24 cellular contexts compared by ENCODE assay signal in the genomic region with DNA sequence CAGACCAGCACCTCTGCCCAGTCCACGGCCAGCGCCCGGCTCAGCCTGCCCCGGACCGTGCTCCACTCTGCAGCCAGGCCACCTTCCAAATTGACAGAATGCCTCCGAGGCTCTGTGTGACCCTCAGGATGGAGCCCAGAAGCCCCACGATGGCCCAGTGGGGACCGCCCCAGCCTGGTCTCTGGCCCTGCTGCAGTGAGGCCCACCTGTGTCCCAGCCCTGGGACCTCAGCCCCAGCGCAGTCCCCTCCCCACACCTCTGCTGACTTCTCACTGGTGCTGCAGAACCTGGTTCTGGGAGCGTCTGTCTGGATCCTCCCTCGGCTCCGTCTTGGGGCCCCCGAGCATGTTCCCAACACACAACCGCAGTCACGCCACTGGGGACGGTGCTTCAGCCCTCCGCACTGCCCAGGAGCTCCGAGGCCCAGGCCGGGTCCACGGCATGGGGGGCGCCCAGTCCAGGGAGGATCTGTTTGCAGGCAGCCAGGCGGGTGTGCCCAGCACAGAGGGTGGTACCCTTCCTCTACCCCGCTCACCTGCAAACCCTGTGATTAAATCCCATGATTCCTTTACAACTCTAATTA.
"Had no signal": no experiment of that assay in that cellular context is flagged by ENCODE, and none has a peak within 500 bp of the region (broad histone marks: within the 10 kb centered on the region; RNA-seq: fewer than 3 reads in every experiment).

No MANE protein-coding gene starts in this region.

- H3K27me3 ChIP-seq: adrenal gland, dorsolateral prefrontal cortex, left lung, ovary, transverse colon, uterus had no signal

- H3K27ac Mint-ChIP-seq: activated naive CD8-positive, alpha-beta T cell; activated T-helper 17 cell treated with anti-CD3 and anti-CD28 coated beads, Interleukin-2, amount 50 U/mL, for 72 hours; natural killer cell had no signal

- H3K4me3 Mint-ChIP-seq: activated naive CD8-positive, alpha-beta T cell; activated T-cell treated with anti-CD3 and anti-CD28 coated beads, Interleukin-2, amount 50 U/mL, for 24 hours; activated T-helper 17 cell treated with anti-CD3 and anti-CD28 coated beads, Interleukin-2, amount 50 U/mL, for 72 hours; effector memory CD8-positive, alpha-beta T cell; natural killer cell; stimulated activated memory B cell treated with anti-CD40 and anti-IgM and Interleukin-4, amounts not matched to agents 10 μg/mL and 1 μg/mL and 100 μg/mL, for 72 hours had no signal

- H3K27me3 Mint-ChIP-seq: activated naive CD8-positive, alpha-beta T cell; activated T-helper 17 cell treated with anti-CD3 and anti-CD28 coated beads, Interleukin-2, amount 50 U/mL, for 72 hours; central memory CD8-positive, alpha-beta T cell; effector memory CD8-positive, alpha-beta T cell; stimulated activated memory B cell treated with anti-CD40 and anti-IgM and Interleukin-4, amounts not matched to agents 10 μg/mL and 1 μg/mL and 100 μg/mL, for 72 hours had no signal

- ATAC-seq: activated T-helper 17 cell treated with anti-CD3 and anti-CD28 coated beads, Interleukin-2, amount 50 U/mL, for 72 hours; effector memory CD8-positive, alpha-beta T cell; esophagus mucosa; natural killer cell; sciatic nerve; stimulated activated memory B cell treated with anti-CD40 and anti-IgM and Interleukin-4, amounts not matched to agents 10 μg/mL and 1 μg/mL and 100 μg/mL, for 72 hours had no signal

- H3K4me3 ChIP-seq: adrenal gland, dorsolateral prefrontal cortex, left lung, ovary, psoas muscle, transverse colon, uterus had no signal

- H3K36me3 ChIP-seq: adrenal gland, ovary, transverse colon, uterus, WERI-Rb-1 had no signal

- H3K9me3 Mint-ChIP-seq: activated T-cell treated with anti-CD3 and anti-CD28 coated beads, Interleukin-2, amount 50 U/mL, for 24 hours; activated T-helper 17 cell treated with anti-CD3 and anti-CD28 coated beads, Interleukin-2, amount 50 U/mL, for 72 hours; central memory CD8-positive, alpha-beta T cell; effector memory CD8-positive, alpha-beta T cell; natural killer cell; stimulated activated memory B cell treated with anti-CD40 and anti-IgM and Interleukin-4, amounts not matched to agents 10 μg/mL and 1 μg/mL and 100 μg/mL, for 72 hours had no signal

- DNase-seq: activated CD4-positive, alpha-beta T cell treated with anti-CD3 and anti-CD28 coated beads for 1 hour; activated CD8-positive, alpha-beta memory T cell treated with anti-CD3 and anti-CD28 coated beads for 24 hours; activated CD8-positive, alpha-beta memory T cell treated with anti-CD3 and anti-CD28 coated beads, Interleukin-2, amount 50 U/mL, for 4 hours; activated T-cell treated with anti-CD3 and anti-CD28 coated beads, Interleukin-2, amount 50 U/mL, for 24 hours; adrenal gland; dorsolateral prefrontal cortex; effector memory CD8-positive, alpha-beta T cell; foreskin melanocyte; midbrain; natural killer cell; ovary; small intestine; stimulated activated CD4-positive, alpha-beta T cell treated with anti-CD3 and anti-CD28 coated beads, Interleukin-15, amount 100 ng/mL, for 24 hours; transverse colon; uterus; WERI-Rb-1 had no signal

- H3K36me3 Mint-ChIP-seq: natural killer cell had no signal

- H3K9me3 ChIP-seq: adrenal gland, left lung, ovary, psoas muscle, transverse colon, uterus had no signal

- H3K27ac ChIP-seq: adrenal gland, left lung, ovary, psoas muscle, transverse colon, uterus, WERI-Rb-1 had no signal
